In the genomic region with DNA sequence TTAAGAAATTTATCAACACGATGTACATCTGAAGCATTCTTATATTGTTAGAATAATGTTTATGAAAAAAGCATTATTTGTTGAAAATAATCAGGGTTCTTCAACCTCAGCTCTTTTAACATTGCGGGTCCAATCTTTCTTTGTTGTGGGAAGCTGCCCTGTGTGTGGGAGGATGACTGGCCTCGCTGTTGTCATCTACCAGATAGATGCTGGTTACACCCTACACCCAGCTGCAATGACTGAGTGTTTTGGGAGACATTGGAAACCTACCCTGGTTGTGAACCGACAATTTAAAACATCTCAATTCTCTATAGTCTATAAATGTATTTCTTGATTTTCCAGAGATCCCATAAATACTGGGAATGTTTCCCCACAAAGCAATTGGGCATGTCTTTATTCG, we compare ENCODE assay signal across 28 cellular contexts.
A peak's percentile ranks its signal among the peaks of the same experiment; 100 is the strongest.
DNase-seq lines count a peak whose midpoint lies in the region; ATAC-seq, FAIRE-seq and TF ChIP-seq lines count a peak whose summit lies in the region.
"Had no signal": no experiment of that assay in that cellular context is flagged by ENCODE, and none has a peak within 500 bp of the region (broad histone marks: within the 10 kb centered on the region; RNA-seq: fewer than 3 reads in every experiment).

No MANE protein-coding gene starts in this region.

- peak; percentile 66 for ATAC-seq in GM23338
- no peak for ATAC-seq in stimulated activated naive B cell treated with anti-CD40 and anti-IgM and Interleukin-4, amounts not matched to agents 10 μg/mL and 1 μg/mL and 100 μg/mL, for 72 hours (replicated peaks)
- ATAC-seq: HepG2, K562, Panc1 had no signal

- TF ChIP-seq CTCF in GM23338 (conservative IDR thresholded peaks at IDR 0.05; ENCODE audit: low read depth in 2 of 2) (no peak), H1 (IDR thresholded peaks at IDR 0.05; ENCODE audit: control extremely low read depth in 1 of 3, insufficient read depth in 1 of 3, low read depth in 1 of 3, low read length in 3 of 3) (no peak), kidney (IDR thresholded peaks at IDR 0.05; ENCODE audit: borderline replicate concordance, extremely low read depth, insufficient read depth) (no peak)

- H2BK120ac ChIP-seq in H1 (replicated peaks; ENCODE audit: low read depth, low read length) = no peak overlapping the region

- no peak for TF ChIP-seq RAD21 in H1 (IDR thresholded peaks at IDR 0.05 in 1 of 2, conservative IDR thresholded peaks at IDR 0.05 in 1 of 2; ENCODE audit: low read depth in 2 of 2, low read length in 2 of 2)

- CTCF ChIA-PET in H1 (lab: Charles Lee; ENCODE audit: partially characterized antibody) = interaction anchor here (0.6 kb wide), 1 partner anchor 1300 kb away, joined by 3 read pairs; no protein-coding TSS in a partner anchor

- H3K23me2 ChIP-seq in H1 (ENCODE audit: low read depth, low read length) = no peaks in the 10 kb centered on the region

- H4K8ac ChIP-seq in H1 (ENCODE audit: extremely low read depth, insufficient read depth, low read length) = no peak overlapping the region

- H2AFZ ChIP-seq in GM23338 = no peak overlapping the region
- H2AFZ ChIP-seq in H1 (ENCODE audit: low read length) = no peak overlapping the region
- H2AFZ ChIP-seq: GM23248 had no signal

- peaks cover 46% of the 10 kb centered on the region for H3K4me1 Mint-ChIP-seq in GM23338
- H3K4me1 Mint-ChIP-seq in stimulated activated naive B cell treated with anti-CD40 and anti-IgM and Interleukin-4, amounts not matched to agents 10 μg/mL and 1 μg/mL and 100 μg/mL, for 72 hours = no peaks in the 10 kb centered on the region
- H3K4me1 Mint-ChIP-seq: CD14-positive monocyte; CD8-positive, alpha-beta memory T cell had no signal

- H3K4me3 ChIP-seq in GM23338 (peak overlapping the region; percentile 44), H1 (ENCODE audit: extremely low read depth in 1 of 4, insufficient read depth in 2 of 4, low read depth in 3 of 4, low read length in 4 of 4) (peak overlapping the region in 1 of 4 experiments; percentile 83; a peak in 3 of 8 replicates), kidney (ENCODE audit: low read length in 2 of 2) (no peak overlapping the region)
- H3K4me3 ChIP-seq: GM23248, K562 had no signal

- H3K4me2 ChIP-seq in GM23338 = peak overlapping the region; percentile 73
- H3K4me2 ChIP-seq in H1 (ENCODE audit: insufficient read depth in 1 of 2, low read depth in 2 of 2, low read length in 2 of 2) = peak overlapping the region; percentile 61 to 93

- H3K23ac ChIP-seq in H1 (ENCODE audit: insufficient read length) = no peak overlapping the region

- H3K56ac ChIP-seq in H1 (replicated peaks; ENCODE audit: insufficient read length, low read depth, low read length) = no peak overlapping the region

- H3K79me1 ChIP-seq in H1 (ENCODE audit: low read depth, low read length) = 0 out of 2 replicates have a peak, but pooled peaks cover 3% of the 10 kb centered on the region

- H3K36me3 Mint-ChIP-seq in GM23338 (ENCODE audit: low read depth) = peaks cover 88% of the 10 kb centered on the region
- no peaks in the 10 kb centered on the region for H3K36me3 Mint-ChIP-seq in stimulated activated naive B cell treated with anti-CD40 and anti-IgM and Interleukin-4, amounts not matched to agents 10 μg/mL and 1 μg/mL and 100 μg/mL, for 72 hours
- H3K36me3 Mint-ChIP-seq: CD14-positive monocyte; CD8-positive, alpha-beta memory T cell had no signal

- H2BK12ac ChIP-seq in H1 (ENCODE audit: low read depth, low read length) = no peak overlapping the region

- H2BK15ac ChIP-seq in H1 (ENCODE audit: low read length) = no peak overlapping the region

- peaks cover 100% of the 10 kb centered on the region for H3K79me2 ChIP-seq in GM23338 (replicated peaks; ENCODE audit: insufficient read depth)
- H3K79me2 ChIP-seq in H1 (ENCODE audit: control insufficient read depth in 1 of 2, insufficient read depth in 2 of 2, low read length in 2 of 2) = peaks cover 38 to 100% of the 10 kb centered on the region in 2 experiments

- no peak overlapping the region for H2BK5ac ChIP-seq in H1 (ENCODE audit: low read depth, low read length)

- no peaks in the 10 kb centered on the region for H3K9me2 ChIP-seq in GM23338 (ENCODE audit: insufficient read depth)

- FAIRE-seq in H1 (lab: Jason Lieb, UNC) (peak; percentile 28), kidney (lab: Jason Lieb, UNC) (no peak)
- FAIRE-seq: HepG2, K562 had no signal

- no peaks in the 10 kb centered on the region for H3K27me3 ChIP-seq in GM23338 (ENCODE audit: insufficient read depth)
- no peaks in the 10 kb centered on the region for H3K27me3 ChIP-seq in H1 (replicated peaks in 1 of 4; ENCODE audit: control insufficient read depth in 3 of 4, extremely low read depth in 1 of 4, insufficient read depth in 3 of 4, low read length in 3 of 4)
- H3K27me3 ChIP-seq: BE2C had no signal

- peak overlapping the region; percentile 75 for H3K4me3 Mint-ChIP-seq in GM23338
- no peak overlapping the region for H3K4me3 Mint-ChIP-seq in stimulated activated naive B cell treated with anti-CD40 and anti-IgM and Interleukin-4, amounts not matched to agents 10 μg/mL and 1 μg/mL and 100 μg/mL, for 72 hours
- H3K4me3 Mint-ChIP-seq: CD14-positive monocyte; CD8-positive, alpha-beta memory T cell had no signal

- no peaks in the 10 kb centered on the region for H3K9me3 Mint-ChIP-seq in GM23338
- H3K9me3 Mint-ChIP-seq in stimulated activated naive B cell treated with anti-CD40 and anti-IgM and Interleukin-4, amounts not matched to agents 10 μg/mL and 1 μg/mL and 100 μg/mL, for 72 hours = no peaks in the 10 kb centered on the region

- DNase-seq in GM23338 (ENCODE audit: low spot score) = no peak
- peak; percentile 47 for DNase-seq in OCI-M1 (lab: John Stamatoyannopoulos, UW)
- no peak for DNase-seq in H1 (ENCODE audit: low read depth in 1 of 2, low spot score in 2 of 2)
- peak; percentile 60 for DNase-seq in islet precursor cell
- no peak for DNase-seq in stimulated activated naive B cell treated with anti-CD40 and anti-IgM and Interleukin-4, amounts not matched to agents 10 μg/mL and 1 μg/mL and 100 μg/mL, for 72 hours
- no peak for DNase-seq in kidney
- no peak for DNase-seq in NCI-H1436 (lab: John Stamatoyannopoulos, UW)
- no peak for DNase-seq in pons (ENCODE audit: low spot score)
- DNase-seq: 8988T; ACHN; BE2C; Calu3; CD8-positive, alpha-beta memory T cell; DMS153; DND-41; GM23248; HCEC 1CT; MV-4-11; NCI-H1105; NCI-H1694; NCI-H2029 treated with DMSO at 0.1 percent for 48 hours; NCI-H2227 treated with DMSO at 0.1 percent for 48 hours; NCI-H69; SHP77 treated with DMSO at 0.1 percent for 48 hours had no signal

- peaks cover 3% of the 10 kb centered on the region for H3K27me3 Mint-ChIP-seq in GM23338 (ENCODE audit: insufficient read depth, low read depth, poor library complexity)
- no peaks in the 10 kb centered on the region for H3K27me3 Mint-ChIP-seq in stimulated activated naive B cell treated with anti-CD40 and anti-IgM and Interleukin-4, amounts not matched to agents 10 μg/mL and 1 μg/mL and 100 μg/mL, for 72 hours
- H3K27me3 Mint-ChIP-seq: CD8-positive, alpha-beta memory T cell had no signal

- intact Hi-C loops in kidney (cut with DNase I) = no loop called here

- no peak overlapping the region for H3K9ac ChIP-seq in H1 (replicated peaks in 1 of 4; ENCODE audit: extremely low read depth in 1 of 4, low read depth in 3 of 4, low read length in 3 of 4)
- no peak overlapping the region for H3K9ac ChIP-seq in kidney (ENCODE audit: low read length in 2 of 2)
- H3K9ac ChIP-seq: GM23248 had no signal

- no peaks in the 10 kb centered on the region for H3K9me3 ChIP-seq in H1 (ENCODE audit: insufficient read depth in 2 of 2, low read depth in 1 of 2, low read length in 1 of 2)
- no peaks in the 10 kb centered on the region for H3K9me3 ChIP-seq in kidney (ENCODE audit: control insufficient read depth in 1 of 2, low read length in 2 of 2)
- H3K9me3 ChIP-seq: BE2C had no signal

- no peaks in the 10 kb centered on the region for H3F3A ChIP-seq in GM23338 (replicated peaks; ENCODE audit: low read depth)

- H3K27ac ChIP-seq in GM23338 (ENCODE audit: low read depth) = peak overlapping the region; percentile 2; the same call in 1 of the 2 replicates
- no peak overlapping the region for H3K27ac ChIP-seq in H1 (ENCODE audit: low read depth, low read length)
- no peak overlapping the region for H3K27ac ChIP-seq in kidney (ENCODE audit: low read depth in 2 of 2, low read length in 2 of 2)
- H3K27ac ChIP-seq: GM23248 had no signal

- H3K36me3 ChIP-seq in GM23338 (ENCODE audit: insufficient read depth) (peaks cover 52% of the 10 kb centered on the region; the same call in 1 of the 2 replicates), H1 (ENCODE audit: control insufficient read depth in 2 of 4, insufficient read depth in 4 of 4, low read length in 3 of 4) (peaks cover 0 to 80% (median 7%) of the 10 kb centered on the region in 4 experiments; a peak in 4 of 8 replicates), kidney (ENCODE audit: control insufficient read depth in 1 of 2, insufficient read depth in 2 of 2, low read length in 2 of 2) (no peaks in the 10 kb centered on the region)
- H3K36me3 ChIP-seq: BE2C had no signal

- no peak overlapping the region for H2AK5ac ChIP-seq in H1 (ENCODE audit: low read depth, low read length)

- TF ChIP-seq EP300 in H1 (IDR thresholded peaks at IDR 0.05; ENCODE audit: borderline replicate concordance in 1 of 2, low read depth in 2 of 2, low read length in 2 of 2) = no peak

- H3K14ac ChIP-seq in H1 (ENCODE audit: insufficient read length) = no peak overlapping the region

- H4K20me1 ChIP-seq in GM23338 (replicated peaks; ENCODE audit: insufficient read depth) = peaks cover 71% of the 10 kb centered on the region
- peaks cover 11 to 29% of the 10 kb centered on the region in 2 experiments for H4K20me1 ChIP-seq in H1 (replicated peaks in 1 of 2; ENCODE audit: control insufficient read depth in 1 of 2, insufficient read depth in 2 of 2, low read length in 2 of 2)

- H3K18ac ChIP-seq in H1 (ENCODE audit: extremely low read depth, low read length) = no peak overlapping the region

- POLR2A ChIA-PET in H1 (lab: Charles Lee; ENCODE audit: partially characterized antibody) = interaction anchor here (0.6 to 3.2 kb wide), 8 partner anchors 9 to 92 kb away, joined by 3 to 19 read pairs (median 6); no protein-coding TSS in a partner anchor

- peaks cover 38% of the 10 kb centered on the region for H3K4me1 ChIP-seq in GM23338 (ENCODE audit: insufficient read depth)
- H3K4me1 ChIP-seq in H1 (replicated peaks in 1 of 4; ENCODE audit: control insufficient read depth in 3 of 4, insufficient read depth in 4 of 4, low read length in 3 of 4) = peaks cover 0 to 7% (median 0%) of the 10 kb centered on the region in 4 experiments; a peak in 2 of 7 replicates
- H3K4me1 ChIP-seq in kidney (ENCODE audit: control insufficient read depth in 1 of 2, insufficient read depth in 1 of 2, low read depth in 1 of 2, low read length in 2 of 2) = no peaks in the 10 kb centered on the region
- H3K4me1 ChIP-seq: BE2C had no signal

- no peak overlapping the region for H4K91ac ChIP-seq in H1 (replicated peaks; ENCODE audit: insufficient read length, low read length)

- WGBS in H1 (ENCODE audit: extremely low coverage in 1 of 2, insufficient coverage in 1 of 2, insufficient read length in 1 of 2, insufficient replicate concordance in 2 of 2, low coverage in 1 of 2, low lambda C conversion rate in 2 of 2, missing lambda C conversion rate in 1 of 2), 2 experiments = 84% methylated on average over 5 of the region's 5 CpGs; no CpG with 5 or more reads in 1 of the 2 experiments

- no peak overlapping the region for H3K4ac ChIP-seq in H1 (replicated peaks; ENCODE audit: insufficient read length, low read depth, low read length)

- TF ChIP-seq POLR2A in H1 (IDR thresholded peaks at IDR 0.05; ENCODE audit: control extremely low read depth in 1 of 2, low read depth in 2 of 2, low read length in 2 of 2) = peak in 1 of 2 experiments; percentile 80; a peak in 2 of 3 replicates

- no peak overlapping the region for H2BK20ac ChIP-seq in H1 (ENCODE audit: low read length)

- no peak overlapping the region for H4K5ac ChIP-seq in H1 (ENCODE audit: insufficient read length, low read depth, low read length)

- peak overlapping the region; percentile 62; the same call in 1 of the 2 replicates for H3K27ac Mint-ChIP-seq in GM23338
- H3K27ac Mint-ChIP-seq in stimulated activated naive B cell treated with anti-CD40 and anti-IgM and Interleukin-4, amounts not matched to agents 10 μg/mL and 1 μg/mL and 100 μg/mL, for 72 hours = no peak overlapping the region
- H3K27ac Mint-ChIP-seq: CD14-positive monocyte; CD8-positive, alpha-beta memory T cell had no signal

Comparison
In these comparisons a context has a peak if more than half of its experiments do, and no peak if none do; other contexts are left out.
1. DNase-seq: peak in OCI-M1 (single experiment) and islet precursor cell (single experiment); none in GM23338 (single experiment), H1 (0 of 2), stimulated activated naive B cell treated with anti-CD40 and anti-IgM and Interleukin-4, amounts not matched to agents 10 μg/mL and 1 μg/mL and 100 μg/mL, for 72 hours (single experiment), kidney (single experiment), NCI-H1436 (single experiment) and pons (single experiment).